ENCODE assay signal across 33 cellular contexts in the genomic region with DNA sequence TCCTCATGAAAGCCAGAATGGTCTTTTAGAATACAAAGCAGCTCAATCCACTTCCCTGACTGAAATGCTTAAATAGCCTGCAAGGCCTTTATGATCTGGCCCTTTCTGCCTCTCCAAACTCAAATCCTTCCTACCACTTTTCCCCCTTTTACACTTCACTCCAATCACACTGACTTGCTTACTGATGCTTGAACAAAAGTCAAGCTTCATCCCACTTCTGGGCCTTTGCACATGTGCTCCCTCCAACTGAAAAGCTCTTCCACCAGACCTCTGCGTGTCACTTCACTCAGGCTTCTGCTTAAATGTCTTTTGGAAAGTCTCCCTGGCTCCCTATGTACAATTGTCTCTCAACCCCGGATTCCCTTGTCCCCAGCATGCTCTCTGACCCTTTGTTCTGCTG. TPM values are rescaled to one million over a fixed set of nuclear protein-coding genes. Genes with fewer than 3 reads are reported as not detected.
"Had no signal": no experiment of that assay in that cellular context is flagged by ENCODE, and none has a peak within 500 bp of the region (broad histone marks: within the 10 kb centered on the region; RNA-seq: fewer than 3 reads in every experiment).

No MANE protein-coding gene starts in this region.

- FAIRE-seq: kidney had no signal

- ATAC-seq: esophagus mucosa; gastrocnemius medialis; heart left ventricle; left lobe of liver; mucosa of descending colon; psoas muscle; right cardiac atrium; stimulated activated naive B cell treated with anti-CD40 and anti-IgM and Interleukin-4, amounts not matched to agents 10 μg/mL and 1 μg/mL and 100 μg/mL, for 72 hours; upper lobe of right lung had no signal

- H3K27me3 ChIP-seq: colonic mucosa, gastrocnemius medialis, heart left ventricle, hepatocyte, ovary, spleen, transverse colon, upper lobe of right lung, uterus had no signal

- H3K27ac ChIP-seq: colonic mucosa, epithelial cell of prostate, gastrocnemius medialis, heart left ventricle, hepatocyte, ovary, psoas muscle, skin epidermis, spleen, transverse colon, upper lobe of right lung, uterus had no signal

- H3K4me1 ChIP-seq: colonic mucosa, gastrocnemius medialis, heart left ventricle, psoas muscle, spleen, transverse colon, upper lobe of right lung, uterus had no signal

- H3K9me3 Mint-ChIP-seq: dendritic cell treated with granulocyte-macrophage colony-stimulating factor and Interleukin-4, amounts not matched to agents 40 ng/mL and 50 ng/mL, for 4 days; endodermal cell; memory B cell; naive B cell; nephron; stimulated activated naive B cell treated with anti-CD40 and anti-IgM and Interleukin-4, amounts not matched to agents 10 μg/mL and 1 μg/mL and 100 μg/mL, for 72 hours; stimulated activated naive CD8-positive, alpha-beta T cell treated with anti-CD3 and anti-CD28 coated beads, Interleukin-15, Interleukin-2, amounts not matched to agents 100 ng/mL and 50 ng/mL, for 24 hours had no signal

- H3K27ac Mint-ChIP-seq: dendritic cell treated with granulocyte-macrophage colony-stimulating factor and Interleukin-4, amounts not matched to agents 40 ng/mL and 50 ng/mL, for 4 days; endodermal cell; memory B cell; nephron; stimulated activated naive B cell treated with anti-CD40 and anti-IgM and Interleukin-4, amounts not matched to agents 10 μg/mL and 1 μg/mL and 100 μg/mL, for 72 hours; stimulated activated naive CD8-positive, alpha-beta T cell treated with anti-CD3 and anti-CD28 coated beads, Interleukin-15, Interleukin-2, amounts not matched to agents 100 ng/mL and 50 ng/mL, for 24 hours had no signal

- H3K79me2 ChIP-seq: hepatocyte had no signal

- H3K27me3 Mint-ChIP-seq: dendritic cell treated with granulocyte-macrophage colony-stimulating factor and Interleukin-4, amounts not matched to agents 40 ng/mL and 50 ng/mL, for 4 days; memory B cell; naive B cell; stimulated activated naive B cell treated with anti-CD40 and anti-IgM and Interleukin-4, amounts not matched to agents 10 μg/mL and 1 μg/mL and 100 μg/mL, for 72 hours; stimulated activated naive CD8-positive, alpha-beta T cell treated with anti-CD3 and anti-CD28 coated beads, Interleukin-15, Interleukin-2, amounts not matched to agents 100 ng/mL and 50 ng/mL, for 24 hours had no signal

- H2AFZ ChIP-seq: hepatocyte had no signal

- H3K4me3 Mint-ChIP-seq: dendritic cell treated with granulocyte-macrophage colony-stimulating factor and Interleukin-4, amounts not matched to agents 40 ng/mL and 50 ng/mL, for 4 days; endodermal cell; memory B cell; nephron; stimulated activated naive B cell treated with anti-CD40 and anti-IgM and Interleukin-4, amounts not matched to agents 10 μg/mL and 1 μg/mL and 100 μg/mL, for 72 hours; stimulated activated naive CD8-positive, alpha-beta T cell treated with anti-CD3 and anti-CD28 coated beads, Interleukin-15, Interleukin-2, amounts not matched to agents 100 ng/mL and 50 ng/mL, for 24 hours had no signal

- H3K4me3 ChIP-seq: colonic mucosa, gastrocnemius medialis, heart left ventricle, hepatocyte, lung, mucosa of descending colon, ovary, psoas muscle, skin epidermis, spleen, transverse colon, upper lobe of right lung, uterus had no signal

- H3K4me1 Mint-ChIP-seq: endodermal cell; memory B cell; naive B cell; nephron; stimulated activated naive B cell treated with anti-CD40 and anti-IgM and Interleukin-4, amounts not matched to agents 10 μg/mL and 1 μg/mL and 100 μg/mL, for 72 hours had no signal

- H3K4me2 ChIP-seq: hepatocyte had no signal

- H3K36me3 ChIP-seq: colonic mucosa, ovary, uterus had no signal

- DNase-seq: colonic mucosa; effector CD8-positive, alpha-beta T cell; endodermal cell; foreskin fibroblast; gastrocnemius medialis; heart left ventricle; kidney; mucosa of descending colon; naive B cell; occipital lobe; ovary; posterior cingulate gyrus; psoas muscle; right cardiac atrium; spleen; stimulated activated CD4-positive, alpha-beta T cell treated with anti-CD3 and anti-CD28 coated beads, Interleukin-4, amount 100 ng/mL, for 4 hours; stimulated activated naive B cell treated with anti-CD40 and anti-IgM and Interleukin-4, amounts not matched to agents 10 μg/mL and 1 μg/mL and 100 μg/mL, for 72 hours; transverse colon; upper lobe of right lung; uterus had no signal

- H3K9me3 ChIP-seq: colonic mucosa, gastrocnemius medialis, heart left ventricle, mucosa of descending colon, ovary, psoas muscle, spleen, transverse colon, upper lobe of right lung, uterus had no signal

RNA-seq across cellular contexts. Expression of a gene that starts 13.3 kb away (rescaled TPM):
- total RNA-seq: endodermal cell, gastrocnemius medialis, glomerular endothelial cell, heart left ventricle, left lobe of liver, lung had no signal
- polyA plus RNA-seq: heart left ventricle, hepatocyte, lung, psoas muscle, right cardiac atrium had no signal

RNA-seq across cellular contexts. Expression of a gene that starts 29.5 kb away (rescaled TPM):
- total RNA-seq: endodermal cell, esophagus mucosa, glomerular endothelial cell, heart left ventricle, kidney, left lobe of liver, liver, lung, occipital lobe, ovary, psoas muscle, renal cortical epithelial cell, right cardiac atrium, spleen, upper lobe of right lung, uterus had no signal
- polyA plus RNA-seq: heart left ventricle, liver, lung, ovary, right cardiac atrium, spleen had no signal
